ENCODE assay signal across 27 cellular contexts in the genomic region with DNA sequence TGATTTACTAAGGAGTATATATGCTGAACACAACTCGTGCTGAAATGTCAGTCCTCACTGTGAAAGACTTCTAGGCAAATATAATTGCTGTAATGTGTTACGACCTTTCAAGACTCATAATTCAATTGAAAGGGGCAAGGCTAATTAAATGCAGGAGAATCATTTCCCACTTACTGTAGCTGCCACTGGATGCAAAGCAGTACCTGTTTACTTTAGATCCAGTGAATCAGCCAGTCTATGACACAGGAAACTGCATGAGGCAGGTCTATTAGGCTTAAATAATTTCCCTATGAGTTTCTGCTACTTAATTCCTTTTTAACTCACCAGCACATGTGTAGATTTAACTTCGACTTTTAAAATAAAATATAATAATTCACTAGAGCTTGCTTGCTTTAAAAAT.
A peak's percentile ranks its signal among the peaks of the same experiment; 100 is the strongest.
DNase-seq lines count a peak whose midpoint lies in the region; FAIRE-seq and TF ChIP-seq lines count a peak whose summit lies in the region.
"Had no signal": no experiment of that assay in that cellular context is flagged by ENCODE, and none has a peak within 500 bp of the region (broad histone marks: within the 10 kb centered on the region; RNA-seq: fewer than 3 reads in every experiment).

No MANE protein-coding gene starts in this region.

- no peaks in the 10 kb centered on the region for H3K9me3 ChIP-seq in BE2C
- H3K9me3 ChIP-seq: ascending aorta, pancreas, stomach had no signal

- H3K4me1 ChIP-seq in BE2C, result peaks cover 4% of the 10 kb centered on the region
- H3K4me1 ChIP-seq: ascending aorta, pancreas, stomach had no signal

- no peaks in the 10 kb centered on the region for H3K27me3 ChIP-seq in BE2C
- H3K27me3 ChIP-seq: ascending aorta, pancreas, stomach had no signal

- DNase-seq in BE2C, result peak; percentile 8
- peak; percentile 76 for DNase-seq in NCI-H1048 (lab: John Stamatoyannopoulos, UW)
- DNase-seq in NCI-H748 (lab: John Stamatoyannopoulos, UW; ENCODE audit: unreplicated experiment), result peak; percentile 83
- DNase-seq in Kasumi-1 (lab: John Stamatoyannopoulos, UW), result no peak
- no peak for DNase-seq in GM20000 (ENCODE audit: low spot score)
- DNase-seq in DMS53 (lab: John Stamatoyannopoulos, UW), result no peak
- DNase-seq: activated CD4-positive, alpha-beta T cell treated with anti-CD3 and anti-CD28 coated beads for 36 hours; activated CD8-positive, alpha-beta T cell treated with anti-CD3 and anti-CD28 coated beads, Interleukin-2, amount 10 ng/mL, durations not matched to agents 7 days and 5 days; activated naive CD8-positive, alpha-beta T cell treated with anti-CD3 and anti-CD28 coated beads, Interleukin-2, amount 10 ng/mL, durations not matched to agents 7 days and 5 days; activated T-cell treated with anti-CD3 and anti-CD28 coated beads for 4 hours; C1 segment of cervical spinal cord; caudate nucleus; COR-L47; cortex of kidney; endodermal cell; foreskin fibroblast; head of caudate nucleus; NCI-H1694 treated with DMSO at 0.1 percent for 48 hours; NCI-H524 treated with DMSO at 0.1 percent for 48 hours; pancreas; right cardiac atrium; stimulated activated CD4-positive, alpha-beta T cell treated with anti-CD3 and anti-CD28 coated beads, Interleukin-2, amount 100 ng/mL, for 24 hours; stomach; trophoblast cell had no signal

- peak; percentile 93 for FAIRE-seq in islet of Langerhans (lab: Jason Lieb, UNC)
- FAIRE-seq: GM12878, pancreas had no signal

- no peak for TF ChIP-seq CTCF in BE2C (IDR thresholded peaks at IDR 0.05; ENCODE audit: low read depth, low read length)
- no peak for TF ChIP-seq CTCF in GM20000 (IDR thresholded peaks at IDR 0.05; ENCODE audit: extremely low read depth, missing control alignments)

- no peaks in the 10 kb centered on the region for H3K36me3 ChIP-seq in BE2C
- H3K36me3 ChIP-seq: ascending aorta, pancreas, stomach had no signal

- no peak overlapping the region for H3K4me3 ChIP-seq in BE2C (ENCODE audit: low read depth, low read length)
- H3K4me3 ChIP-seq: ascending aorta, GM12878, pancreas, stomach had no signal

Comparison
In these comparisons a context has a peak if more than half of its experiments do, and no peak if none do; other contexts are left out.
1. DNase-seq: peak in BE2C (single experiment), NCI-H1048 (single experiment) and NCI-H748 (single experiment); none in Kasumi-1 (0 of 2), GM20000 (single experiment) and DMS53 (single experiment).